Comparison of ENCODE assay signal across 9 cellular contexts in genomic region chr6:32010856-32011530, GRCh38. TPM values are rescaled to one million over a fixed set of nuclear protein-coding genes. Genes with fewer than 3 reads are reported as not detected.
DNase-seq lines count a peak whose midpoint lies in the region; ATAC-seq, FAIRE-seq and TF ChIP-seq lines count a peak whose summit lies in the region.
"Not testable (repeated sequence)": the region's sequence is repeated elsewhere in the genome, so short reads cannot be mapped to it uniquely, and the experiment has no call there.
"Had no signal": no experiment of that assay in that cellular context is flagged by ENCODE, and none has a peak within 500 bp of the region (broad histone marks: within the 10 kb centered on the region; RNA-seq: fewer than 3 reads in every experiment).

No MANE protein-coding gene starts in this region.

- POLR2A ChIA-PET in activated B cell treated with CpG ODN at 0.5 μM for 24 hours (lab: Charles Lee); HepG2 (lab: Yijun Ruan, JAX): not testable (repeated sequence)

- H3K9me3 ChIP-seq in colonic mucosa; HepG2 (ENCODE audit: low read length); osteoblast (ENCODE audit: low read depth, low read length); spleen: not testable (repeated sequence)

- H3K27ac ChIP-seq in colonic mucosa; HepG2 (ENCODE audit: extremely low read length, insufficient read depth, low read length); osteoblast (ENCODE audit: low read depth, low read length); spleen: not testable (repeated sequence)

- not testable (repeated sequence) for H3K27ac Mint-ChIP-seq in Calu3 (ENCODE audit: unreplicated experiment); activated B cell treated with CpG ODN at 0.5 μM for 24 hours; activated naive CD4-positive, alpha-beta T cell treated with anti-CD3 and anti-CD28 coated beads, Interleukin-2, amount 10 ng/mL, durations not matched to agents 7 days and 5 days

- H3K79me2 ChIP-seq in HepG2 (ENCODE audit: insufficient read depth, low read length); osteoblast (ENCODE audit: insufficient read depth, low read length): not testable (repeated sequence)

- H3K4me3 Mint-ChIP-seq in Calu3 (ENCODE audit: low read depth, unreplicated experiment); activated B cell treated with CpG ODN at 0.5 μM for 24 hours; activated naive CD4-positive, alpha-beta T cell treated with anti-CD3 and anti-CD28 coated beads, Interleukin-2, amount 10 ng/mL, durations not matched to agents 7 days and 5 days: not testable (repeated sequence)

- TF ChIP-seq POLR2A in HepG2 (IDR thresholded peaks at IDR 0.05; ENCODE audit: insufficient read depth in 1 of 2, low read depth in 2 of 2, low read length in 2 of 2); spleen (IDR thresholded peaks at IDR 0.05): not testable (repeated sequence)

- H3K9me3 Mint-ChIP-seq in Calu3 (ENCODE audit: low read depth, unreplicated experiment); activated B cell treated with CpG ODN at 0.5 μM for 24 hours; activated naive CD4-positive, alpha-beta T cell treated with anti-CD3 and anti-CD28 coated beads, Interleukin-2, amount 10 ng/mL, durations not matched to agents 7 days and 5 days: not testable (repeated sequence)

- intact Hi-C loops in Calu3 (cut with micrococcal nuclease; ENCODE audit: unreplicated experiment); activated B cell treated with CpG ODN at 0.5 μM for 24 hours (cut with micrococcal nuclease); colonic mucosa (cut with DNase I); HepG2 (cut with micrococcal nuclease; ENCODE audit: unreplicated experiment); spleen (cut with DNase I; ENCODE audit: low total_unique reads): not testable (repeated sequence)

- not testable (repeated sequence) for H3K4me1 Mint-ChIP-seq in Calu3 (ENCODE audit: low read depth, unreplicated experiment); activated B cell treated with CpG ODN at 0.5 μM for 24 hours; activated naive CD4-positive, alpha-beta T cell treated with anti-CD3 and anti-CD28 coated beads, Interleukin-2, amount 10 ng/mL, durations not matched to agents 7 days and 5 days

- not testable (repeated sequence) for H3K4me2 ChIP-seq in HepG2 (ENCODE audit: low read depth, low read length); osteoblast (ENCODE audit: insufficient read depth, low read length)

- in situ Hi-C loops in HepG2 (cut with HindIII; ENCODE audit: extremely low pct_ligation_motif_present, low pct_unique_long_range_greater_than_20kb), result not testable (repeated sequence)

- not testable (repeated sequence) for ATAC-seq in activated B cell treated with CpG ODN at 0.5 μM for 24 hours (ENCODE audit: low read depth); HepG2

- H2AFZ ChIP-seq in HepG2 (ENCODE audit: low read length); osteoblast (ENCODE audit: low read length): not testable (repeated sequence)

- H3K9ac ChIP-seq in colonic mucosa (ENCODE audit: low read depth in 2 of 2, low read length in 2 of 2); HepG2 (ENCODE audit: insufficient read depth, low read depth, low read length): not testable (repeated sequence)

- not testable (repeated sequence) for H3K36me3 ChIP-seq in colonic mucosa; HepG2 (replicated peaks in 1 of 2; ENCODE audit: control insufficient read depth in 1 of 2, insufficient read depth in 2 of 2, low read length in 2 of 2); osteoblast (ENCODE audit: insufficient read depth, low read length); spleen

- H3K27me3 Mint-ChIP-seq in Calu3 (ENCODE audit: unreplicated experiment), result peaks cover 13% of the 10 kb centered on the region
- H3K27me3 Mint-ChIP-seq in activated B cell treated with CpG ODN at 0.5 μM for 24 hours; activated naive CD4-positive, alpha-beta T cell treated with anti-CD3 and anti-CD28 coated beads, Interleukin-2, amount 10 ng/mL, durations not matched to agents 7 days and 5 days: not testable (repeated sequence)

- CTCF ChIA-PET in Calu3 (lab: Charles Lee); activated B cell treated with CpG ODN at 0.5 μM for 24 hours (lab: Charles Lee); activated naive CD4-positive, alpha-beta T cell treated with anti-CD3 and anti-CD28 coated beads, Interleukin-2, amount 10 ng/mL, durations not matched to agents 7 days and 5 days (lab: Charles Lee); HepG2 (lab: Yijun Ruan, JAX; ENCODE audit: low intra/inter-chr PET ratio, low total read pairs): not testable (repeated sequence)

- not testable (repeated sequence) for FAIRE-seq in HepG2 (lab: Jason Lieb, UNC)

- WGBS in HepG2 (ENCODE audit: low lambda C conversion rate), result 63% methylated on average over 20 of the region's 27 CpGs
- WGBS in spleen, 5 donors, result 65 to 76% (median 70%) methylated on average over 13 to 20 of the region's 27 CpGs

- peak; percentile 1 for DNase-seq in Calu3
- DNase-seq in activated B cell treated with CpG ODN at 0.5 μM for 24 hours, result peak; percentile 13
- DNase-seq in activated naive CD4-positive, alpha-beta T cell treated with anti-CD3 and anti-CD28 coated beads, Interleukin-2, amount 10 ng/mL, durations not matched to agents 7 days and 5 days, result peak; percentile 18
- peak; percentile 12 for DNase-seq in colonic mucosa
- not testable (repeated sequence) for DNase-seq in HepG2 (ENCODE audit: low spot score)
- peak; percentile 1 for DNase-seq in osteoblast (ENCODE audit: insufficient read length, low spot score, missing footprints)
- DNase-seq in spleen, result peak; percentile 32

- TF ChIP-seq CTCF in Calu3 (IDR thresholded peaks at IDR 0.05; ENCODE audit: unreplicated experiment); activated B cell treated with CpG ODN at 0.5 μM for 24 hours (IDR thresholded peaks at IDR 0.05); colonic mucosa (IDR thresholded peaks at IDR 0.05); HepG2 (CRISPR knock-in tag; IDR thresholded peaks at IDR 0.05); osteoblast (IDR thresholded peaks at IDR 0.05; ENCODE audit: extremely low read depth, low read depth, low read length); spleen (IDR thresholded peaks at IDR 0.05 in 8 of 11, conservative IDR thresholded peaks at IDR 0.05 in 3 of 11): not testable (repeated sequence)

- not testable (repeated sequence) for H3K4me1 ChIP-seq in colonic mucosa; osteoblast (ENCODE audit: insufficient read depth, low read length); spleen
- peaks cover 17% of the 10 kb centered on the region; the same call in 1 of the 2 replicates for H3K4me1 ChIP-seq in HepG2 (ENCODE audit: insufficient read depth, low read length)

- not testable (repeated sequence) for H3K4me3 ChIP-seq in colonic mucosa; HepG2 (replicated peaks in 1 of 3; ENCODE audit: insufficient read depth in 1 of 3, low read depth in 2 of 3, low read length in 3 of 3); osteoblast (ENCODE audit: insufficient read depth, low read length); spleen

- H3K27me3 ChIP-seq in colonic mucosa; HepG2 (ENCODE audit: control insufficient read depth in 1 of 2, insufficient read depth in 2 of 2, low read length in 2 of 2); osteoblast (ENCODE audit: insufficient read depth, low read length); spleen (replicated peaks in 1 of 7): not testable (repeated sequence)

- H4K20me1 ChIP-seq in HepG2 (ENCODE audit: insufficient read depth, low read length); osteoblast (ENCODE audit: insufficient read depth, low read length): not testable (repeated sequence)

- TF ChIP-seq RAD21 in HepG2 (CRISPR knock-in tag; IDR thresholded peaks at IDR 0.05), result not testable (repeated sequence)

- not testable (repeated sequence) for H3K36me3 Mint-ChIP-seq in Calu3 (ENCODE audit: insufficient read depth, unreplicated experiment); activated B cell treated with CpG ODN at 0.5 μM for 24 hours (ENCODE audit: low read depth); activated naive CD4-positive, alpha-beta T cell treated with anti-CD3 and anti-CD28 coated beads, Interleukin-2, amount 10 ng/mL, durations not matched to agents 7 days and 5 days

- not testable (repeated sequence) for TF ChIP-seq EP300 in HepG2 (IDR thresholded peaks at IDR 0.05; ENCODE audit: low read depth in 2 of 2, low read length in 2 of 2); HepG2 (CRISPR knock-in tag; IDR thresholded peaks at IDR 0.05; ENCODE audit: borderline replicate concordance)

- not testable (repeated sequence) for BruUV-seq in Calu3 (replicated peaks; lab: Mats Ljungman, UMichigan); HepG2 (replicated peaks; lab: Mats Ljungman, UMichigan)

RNA-seq across cellular contexts. Expression of gene C4B, which starts 3.6 kb away (rescaled TPM):
- total RNA-seq in Calu3 (2022) (7.8 and 13.4 TPM in 2 replicates), activated B cell treated with CpG ODN at 0.5 μM for 24 hours (5.1 and 5.3 TPM in 2 replicates), colonic mucosa (10 to 100 TPM; 11.9 to 19.4 TPM), HepG2 (2016; rRNA removed; fragmentation: Illumina TruSeq; extraction: Trizol) (67.2 and 167 TPM in 2 replicates), osteoblast (4.1 and 6.5 TPM in 2 replicates), spleen (100 to 1,000 TPM in 5 of 7 donors, 10 to 100 TPM in 2; 88.6 to 308 (median 165) TPM)
- total RNA-seq in HepG2 (2016; cell fraction: cytosol; rRNA removed; fragmentation: Illumina TruSeq; extraction: Trizol; ENCODE audit: low read depth), result 15.2 and 17.8 TPM in 2 replicates
- total RNA-seq in HepG2 (2016; cell fraction: insoluble cytoplasmic fraction; rRNA removed; fragmentation: Illumina TruSeq; extraction: Trizol), result 44.6 and 177 TPM in 2 replicates
- 26.9 and 28.9 TPM in 2 replicates for total RNA-seq in HepG2 (2016; cell fraction: membrane; rRNA removed; fragmentation: Illumina TruSeq; extraction: Trizol)
- 179 and 223 TPM in 2 replicates for total RNA-seq in HepG2 (2016; cell fraction: nucleus; rRNA removed; fragmentation: Illumina TruSeq; extraction: Trizol)
- polyA plus RNA-seq in HepG2 (2011; rRNA removed) (538 and 944 TPM in 2 replicates), spleen (10 to 100 TPM; 57.8 to 66.9 (median 63.1) TPM)
- 514 and 816 TPM in 2 replicates for polyA plus RNA-seq in HepG2 (2011; cell fraction: cytosol; rRNA removed)
- 1,368 and 1,594 TPM in 2 replicates for polyA plus RNA-seq in HepG2 (2011; cell fraction: nucleus; rRNA removed)
- 355 and 757 TPM in 2 replicates for polyA plus RNA-seq in HepG2 (2012)
- polyA plus RNA-seq in HepG2 (2016; cell fraction: cytosol; fragmentation: Illumina TruSeq; extraction: Trizol; ENCODE audit: low read depth), result 18.7 and 20.5 TPM in 2 replicates
- polyA plus RNA-seq in HepG2 (2016; cell fraction: insoluble cytoplasmic fraction; fragmentation: Illumina TruSeq; extraction: Trizol; ENCODE audit: low read depth), result 84.4 and 122 TPM in 2 replicates
- polyA plus RNA-seq in HepG2 (2016; cell fraction: membrane; fragmentation: Illumina TruSeq; extraction: Trizol; ENCODE audit: low read depth), result 27.8 and 33.4 TPM in 2 replicates
- 512 and 561 TPM in 2 replicates for polyA plus RNA-seq in HepG2 (2016; cell fraction: nucleus; fragmentation: Illumina TruSeq; extraction: Trizol; ENCODE audit: insufficient read depth, low read depth)
- polyA minus RNA-seq in HepG2 (2011; rRNA and poly(A)+ RNA removed; ENCODE audit: low replicate concordance), result 2.7 and 435 TPM in 2 replicates
- 166 and 248 TPM in 2 replicates for polyA minus RNA-seq in HepG2 (2011; cell fraction: cytosol; rRNA and poly(A)+ RNA removed)
- polyA minus RNA-seq in HepG2 (2011; cell fraction: nucleus; rRNA and poly(A)+ RNA removed), result 281 and 393 TPM in 2 replicates
- total RNA-seq: GM23338 had no signal

RNA-seq across cellular contexts. Expression of gene CYP21A2, which starts 27.2 kb away (rescaled TPM):
- total RNA-seq in Calu3 (2022) (0.76 and 0.78 TPM in 2 replicates), activated B cell treated with CpG ODN at 0.5 μM for 24 hours (0.10 TPM in 1 of 2 replicates, not detected in the other), colonic mucosa (1 to 10 TPM in 1 of 2 donors, not detected in 1; 3.3 TPM), HepG2 (2016; rRNA removed; fragmentation: Illumina TruSeq; extraction: Trizol) (0.29 and 1.5 TPM in 2 replicates), osteoblast (under 0.01 and 0.72 TPM in 2 replicates), spleen (10 to 100 TPM in 2 of 7 donors, 1 to 10 TPM in 5; 4.9 to 14.3 (median 7.1) TPM)
- total RNA-seq in HepG2 (2016; cell fraction: cytosol; rRNA removed; fragmentation: Illumina TruSeq; extraction: Trizol; ENCODE audit: low read depth), result 0.20 and 0.53 TPM in 2 replicates
- total RNA-seq in HepG2 (2016; cell fraction: insoluble cytoplasmic fraction; rRNA removed; fragmentation: Illumina TruSeq; extraction: Trizol), result 0.24 and 1.5 TPM in 2 replicates
- total RNA-seq in HepG2 (2016; cell fraction: membrane; rRNA removed; fragmentation: Illumina TruSeq; extraction: Trizol), result 0.59 and 0.69 TPM in 2 replicates
- total RNA-seq in HepG2 (2016; cell fraction: nucleus; rRNA removed; fragmentation: Illumina TruSeq; extraction: Trizol), result 4.2 and 4.6 TPM in 2 replicates
- polyA plus RNA-seq in HepG2 (2011; rRNA removed) (6.3 and 8.6 TPM in 2 replicates), spleen (1 to 10 TPM in 2 of 3 donors, under 1 TPM in 1; 0.97 to 2.4 (median 2.2) TPM)
- 2.4 and 3.0 TPM in 2 replicates for polyA plus RNA-seq in HepG2 (2011; cell fraction: cytosol; rRNA removed)
- 65.6 and 85.1 TPM in 2 replicates for polyA plus RNA-seq in HepG2 (2011; cell fraction: nucleus; rRNA removed)
- polyA plus RNA-seq in HepG2 (2012), result 3.3 and 9.9 TPM in 2 replicates
- 0.85 and 0.89 TPM in 2 replicates for polyA plus RNA-seq in HepG2 (2016; cell fraction: cytosol; fragmentation: Illumina TruSeq; extraction: Trizol; ENCODE audit: low read depth)
- polyA plus RNA-seq in HepG2 (2016; cell fraction: insoluble cytoplasmic fraction; fragmentation: Illumina TruSeq; extraction: Trizol; ENCODE audit: low read depth), result 0.52 and 0.75 TPM in 2 replicates
- 0.98 and 1.2 TPM in 2 replicates for polyA plus RNA-seq in HepG2 (2016; cell fraction: membrane; fragmentation: Illumina TruSeq; extraction: Trizol; ENCODE audit: low read depth)
- 10.5 and 14.3 TPM in 2 replicates for polyA plus RNA-seq in HepG2 (2016; cell fraction: nucleus; fragmentation: Illumina TruSeq; extraction: Trizol; ENCODE audit: insufficient read depth, low read depth)
- polyA minus RNA-seq in HepG2 (2011; rRNA and poly(A)+ RNA removed; ENCODE audit: low replicate concordance), result 0.23 and 9.5 TPM in 2 replicates
- 1.7 and 1.8 TPM in 2 replicates for polyA minus RNA-seq in HepG2 (2011; cell fraction: cytosol; rRNA and poly(A)+ RNA removed)
- 27.4 and 31.8 TPM in 2 replicates for polyA minus RNA-seq in HepG2 (2011; cell fraction: nucleus; rRNA and poly(A)+ RNA removed)
- total RNA-seq: GM23338, H9 had no signal

RNA-seq across cellular contexts. Expression of gene C4A, which starts 29.1 kb away (rescaled TPM):
- total RNA-seq in Calu3 (2022) (13.1 and 20.8 TPM in 2 replicates), activated B cell treated with CpG ODN at 0.5 μM for 24 hours (4.6 and 6.8 TPM in 2 replicates), colonic mucosa (10 to 100 TPM; 15.9 to 23.4 TPM), HepG2 (2016; rRNA removed; fragmentation: Illumina TruSeq; extraction: Trizol) (73.0 and 165 TPM in 2 replicates), osteoblast (7.2 and 8.3 TPM in 2 replicates), spleen (100 to 1,000 TPM; 101 to 332 (median 166) TPM)
- 12.9 and 15.6 TPM in 2 replicates for total RNA-seq in HepG2 (2016; cell fraction: cytosol; rRNA removed; fragmentation: Illumina TruSeq; extraction: Trizol; ENCODE audit: low read depth)
- 48.4 and 166 TPM in 2 replicates for total RNA-seq in HepG2 (2016; cell fraction: insoluble cytoplasmic fraction; rRNA removed; fragmentation: Illumina TruSeq; extraction: Trizol)
- 23.4 and 27.0 TPM in 2 replicates for total RNA-seq in HepG2 (2016; cell fraction: membrane; rRNA removed; fragmentation: Illumina TruSeq; extraction: Trizol)
- 212 and 258 TPM in 2 replicates for total RNA-seq in HepG2 (2016; cell fraction: nucleus; rRNA removed; fragmentation: Illumina TruSeq; extraction: Trizol)
- polyA plus RNA-seq in HepG2 (2011; rRNA removed) (478 and 755 TPM in 2 replicates), spleen (10 to 100 TPM; 50.1 to 58.3 (median 53.5) TPM)
- polyA plus RNA-seq in HepG2 (2011; cell fraction: cytosol; rRNA removed), result 352 and 505 TPM in 2 replicates
- polyA plus RNA-seq in HepG2 (2011; cell fraction: nucleus; rRNA removed), result 1,207 and 1,448 TPM in 2 replicates
- polyA plus RNA-seq in HepG2 (2012), result 360 and 704 TPM in 2 replicates
- polyA plus RNA-seq in HepG2 (2016; cell fraction: cytosol; fragmentation: Illumina TruSeq; extraction: Trizol; ENCODE audit: low read depth), result 15.2 and 17.1 TPM in 2 replicates
- polyA plus RNA-seq in HepG2 (2016; cell fraction: insoluble cytoplasmic fraction; fragmentation: Illumina TruSeq; extraction: Trizol; ENCODE audit: low read depth), result 70.0 and 102 TPM in 2 replicates
- 17.2 and 22.6 TPM in 2 replicates for polyA plus RNA-seq in HepG2 (2016; cell fraction: membrane; fragmentation: Illumina TruSeq; extraction: Trizol; ENCODE audit: low read depth)
- polyA plus RNA-seq in HepG2 (2016; cell fraction: nucleus; fragmentation: Illumina TruSeq; extraction: Trizol; ENCODE audit: insufficient read depth, low read depth), result 542 and 543 TPM in 2 replicates
- polyA minus RNA-seq in HepG2 (2011; rRNA and poly(A)+ RNA removed; ENCODE audit: low replicate concordance), result 4.0 and 407 TPM in 2 replicates
- polyA minus RNA-seq in HepG2 (2011; cell fraction: cytosol; rRNA and poly(A)+ RNA removed), result 168 and 210 TPM in 2 replicates
- polyA minus RNA-seq in HepG2 (2011; cell fraction: nucleus; rRNA and poly(A)+ RNA removed), result 349 and 437 TPM in 2 replicates

RNA-seq across cellular contexts. Expression of gene DXO, which starts 39.1 kb away (rescaled TPM):
- 40.9 and 43.6 TPM in 2 replicates for total RNA-seq in Calu3 (2022)
- total RNA-seq in activated B cell treated with CpG ODN at 0.5 μM for 24 hours, result 23.7 and 29.4 TPM in 2 replicates
- total RNA-seq in colonic mucosa, result 10 to 100 TPM; 13.0 to 16.1 TPM
- total RNA-seq in HepG2 (2016; rRNA removed; fragmentation: Illumina TruSeq; extraction: Trizol), result 10.8 and 18.6 TPM in 2 replicates
- total RNA-seq in HepG2 (2016; cell fraction: cytosol; rRNA removed; fragmentation: Illumina TruSeq; extraction: Trizol; ENCODE audit: low read depth), result 9.0 and 14.9 TPM in 2 replicates
- total RNA-seq in HepG2 (2016; cell fraction: insoluble cytoplasmic fraction; rRNA removed; fragmentation: Illumina TruSeq; extraction: Trizol), result 12.3 and 16.4 TPM in 2 replicates
- 10.9 and 16.6 TPM in 2 replicates for total RNA-seq in HepG2 (2016; cell fraction: membrane; rRNA removed; fragmentation: Illumina TruSeq; extraction: Trizol)
- 17.8 and 22.3 TPM in 2 replicates for total RNA-seq in HepG2 (2016; cell fraction: nucleus; rRNA removed; fragmentation: Illumina TruSeq; extraction: Trizol)
- polyA plus RNA-seq in HepG2 (2011; rRNA removed), result 26.2 and 28.9 TPM in 2 replicates
- 17.8 and 24.8 TPM in 2 replicates for polyA plus RNA-seq in HepG2 (2011; cell fraction: cytosol; rRNA removed)
- 145 and 157 TPM in 2 replicates for polyA plus RNA-seq in HepG2 (2011; cell fraction: nucleus; rRNA removed)
- polyA plus RNA-seq in HepG2 (2012), result 16.4 and 25.9 TPM in 2 replicates
- 12.5 and 17.3 TPM in 2 replicates for polyA plus RNA-seq in HepG2 (2016; cell fraction: cytosol; fragmentation: Illumina TruSeq; extraction: Trizol; ENCODE audit: low read depth)
- 16.7 and 17.2 TPM in 2 replicates for polyA plus RNA-seq in HepG2 (2016; cell fraction: insoluble cytoplasmic fraction; fragmentation: Illumina TruSeq; extraction: Trizol; ENCODE audit: low read depth)
- polyA plus RNA-seq in HepG2 (2016; cell fraction: membrane; fragmentation: Illumina TruSeq; extraction: Trizol; ENCODE audit: low read depth), result 14.6 and 18.4 TPM in 2 replicates
- 53.7 and 55.2 TPM in 2 replicates for polyA plus RNA-seq in HepG2 (2016; cell fraction: nucleus; fragmentation: Illumina TruSeq; extraction: Trizol; ENCODE audit: insufficient read depth, low read depth)
- polyA minus RNA-seq in HepG2 (2011; rRNA and poly(A)+ RNA removed; ENCODE audit: low replicate concordance), result 43.0 TPM in 2 replicates
- 10.4 TPM in 2 replicates for polyA minus RNA-seq in HepG2 (2011; cell fraction: cytosol; rRNA and poly(A)+ RNA removed)
- 34.1 and 38.2 TPM in 2 replicates for polyA minus RNA-seq in HepG2 (2011; cell fraction: nucleus; rRNA and poly(A)+ RNA removed)
- total RNA-seq in osteoblast, result 16.8 and 18.1 TPM in 2 replicates
- 10 to 100 TPM; 21.0 to 34.3 (median 26.2) TPM for total RNA-seq in spleen
- polyA plus RNA-seq in spleen, result 10 to 100 TPM; 19.1 to 28.1 (median 26.3) TPM

RNA-seq across cellular contexts. Expression of gene SKIC2, which starts 52.0 kb away (rescaled TPM):
- total RNA-seq in Calu3 (2022) (182 and 201 TPM in 2 replicates), activated B cell treated with CpG ODN at 0.5 μM for 24 hours (95.8 and 102 TPM in 2 replicates), colonic mucosa (10 to 100 TPM; 52.5 to 81.1 TPM), HepG2 (2016; rRNA removed; fragmentation: Illumina TruSeq; extraction: Trizol) (59.7 and 67.1 TPM in 2 replicates), osteoblast (42.0 and 46.0 TPM in 2 replicates), spleen (100 to 1,000 TPM in 1 of 7 donors, 10 to 100 TPM in 6; 52.1 to 102 (median 75.7) TPM)
- total RNA-seq in HepG2 (2016; cell fraction: cytosol; rRNA removed; fragmentation: Illumina TruSeq; extraction: Trizol; ENCODE audit: low read depth), result 7.6 and 9.8 TPM in 2 replicates
- total RNA-seq in HepG2 (2016; cell fraction: insoluble cytoplasmic fraction; rRNA removed; fragmentation: Illumina TruSeq; extraction: Trizol), result 53.4 and 70.9 TPM in 2 replicates
- total RNA-seq in HepG2 (2016; cell fraction: membrane; rRNA removed; fragmentation: Illumina TruSeq; extraction: Trizol), result 13.4 and 14.4 TPM in 2 replicates
- total RNA-seq in HepG2 (2016; cell fraction: nucleus; rRNA removed; fragmentation: Illumina TruSeq; extraction: Trizol), result 77.4 and 85.4 TPM in 2 replicates
- polyA plus RNA-seq in HepG2 (2011; rRNA removed) (68.4 and 76.1 TPM in 2 replicates), spleen (100 to 1,000 TPM in 2 of 3 donors, 10 to 100 TPM in 1; 61.8 to 107 (median 102) TPM)
- polyA plus RNA-seq in HepG2 (2011; cell fraction: cytosol; rRNA removed), result 18.2 and 29.4 TPM in 2 replicates
- polyA plus RNA-seq in HepG2 (2011; cell fraction: nucleus; rRNA removed), result 625 and 693 TPM in 2 replicates
- polyA plus RNA-seq in HepG2 (2012), result 56.2 and 67.8 TPM in 2 replicates
- 4.6 and 5.9 TPM in 2 replicates for polyA plus RNA-seq in HepG2 (2016; cell fraction: cytosol; fragmentation: Illumina TruSeq; extraction: Trizol; ENCODE audit: low read depth)
- polyA plus RNA-seq in HepG2 (2016; cell fraction: insoluble cytoplasmic fraction; fragmentation: Illumina TruSeq; extraction: Trizol; ENCODE audit: low read depth), result 42.8 and 43.4 TPM in 2 replicates
- polyA plus RNA-seq in HepG2 (2016; cell fraction: membrane; fragmentation: Illumina TruSeq; extraction: Trizol; ENCODE audit: low read depth), result 9.6 and 10.0 TPM in 2 replicates
- polyA plus RNA-seq in HepG2 (2016; cell fraction: nucleus; fragmentation: Illumina TruSeq; extraction: Trizol; ENCODE audit: insufficient read depth, low read depth), result 189 and 193 TPM in 2 replicates
- polyA minus RNA-seq in HepG2 (2011; rRNA and poly(A)+ RNA removed; ENCODE audit: low replicate concordance), result 100 and 116 TPM in 2 replicates
- 33.1 and 33.7 TPM in 2 replicates for polyA minus RNA-seq in HepG2 (2011; cell fraction: cytosol; rRNA and poly(A)+ RNA removed)
- polyA minus RNA-seq in HepG2 (2011; cell fraction: nucleus; rRNA and poly(A)+ RNA removed), result 135 and 162 TPM in 2 replicates
